1 cellular context compared by ENCODE assay signal in the genomic region with DNA sequence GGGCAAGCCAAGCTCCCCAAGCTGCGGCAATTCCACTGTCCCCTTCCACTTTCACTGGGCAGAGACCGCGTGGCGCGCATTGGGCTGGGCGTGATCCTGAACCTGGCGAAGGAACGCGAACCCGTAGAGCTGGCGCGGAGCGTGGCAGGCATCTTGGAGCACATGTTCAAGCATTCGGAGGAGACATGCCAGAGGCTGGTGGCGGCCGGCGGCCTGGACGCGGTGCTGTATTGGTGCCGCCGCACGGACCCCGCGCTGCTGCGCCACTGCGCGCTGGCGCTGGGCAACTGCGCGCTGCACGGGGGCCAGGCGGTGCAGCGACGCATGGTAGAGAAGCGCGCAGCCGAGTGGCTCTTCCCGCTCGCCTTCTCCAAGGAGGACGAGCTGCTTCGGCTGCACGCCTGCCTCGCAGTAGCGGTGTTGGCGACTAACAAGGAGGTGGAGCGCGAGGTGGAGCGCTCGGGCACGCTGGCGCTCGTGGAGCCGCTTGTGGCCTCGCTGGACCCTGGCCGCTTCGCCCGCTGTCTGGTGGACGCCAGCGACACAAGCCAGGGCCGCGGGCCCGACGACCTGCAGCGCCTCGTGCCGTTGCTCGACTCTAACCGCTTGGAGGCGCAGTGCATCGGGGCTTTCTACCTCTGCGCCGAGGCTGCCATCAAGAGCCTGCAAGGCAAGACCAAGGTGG.
TF ChIP-seq lines count a peak whose summit lies in the region.

No MANE protein-coding gene starts in this region.

TF ChIP-seq in neural cell, 6 proteins besides CTCF, POLR2A, EP300 and RAD21 (continued from another document):
- TF ChIP-seq, protein P1, sequence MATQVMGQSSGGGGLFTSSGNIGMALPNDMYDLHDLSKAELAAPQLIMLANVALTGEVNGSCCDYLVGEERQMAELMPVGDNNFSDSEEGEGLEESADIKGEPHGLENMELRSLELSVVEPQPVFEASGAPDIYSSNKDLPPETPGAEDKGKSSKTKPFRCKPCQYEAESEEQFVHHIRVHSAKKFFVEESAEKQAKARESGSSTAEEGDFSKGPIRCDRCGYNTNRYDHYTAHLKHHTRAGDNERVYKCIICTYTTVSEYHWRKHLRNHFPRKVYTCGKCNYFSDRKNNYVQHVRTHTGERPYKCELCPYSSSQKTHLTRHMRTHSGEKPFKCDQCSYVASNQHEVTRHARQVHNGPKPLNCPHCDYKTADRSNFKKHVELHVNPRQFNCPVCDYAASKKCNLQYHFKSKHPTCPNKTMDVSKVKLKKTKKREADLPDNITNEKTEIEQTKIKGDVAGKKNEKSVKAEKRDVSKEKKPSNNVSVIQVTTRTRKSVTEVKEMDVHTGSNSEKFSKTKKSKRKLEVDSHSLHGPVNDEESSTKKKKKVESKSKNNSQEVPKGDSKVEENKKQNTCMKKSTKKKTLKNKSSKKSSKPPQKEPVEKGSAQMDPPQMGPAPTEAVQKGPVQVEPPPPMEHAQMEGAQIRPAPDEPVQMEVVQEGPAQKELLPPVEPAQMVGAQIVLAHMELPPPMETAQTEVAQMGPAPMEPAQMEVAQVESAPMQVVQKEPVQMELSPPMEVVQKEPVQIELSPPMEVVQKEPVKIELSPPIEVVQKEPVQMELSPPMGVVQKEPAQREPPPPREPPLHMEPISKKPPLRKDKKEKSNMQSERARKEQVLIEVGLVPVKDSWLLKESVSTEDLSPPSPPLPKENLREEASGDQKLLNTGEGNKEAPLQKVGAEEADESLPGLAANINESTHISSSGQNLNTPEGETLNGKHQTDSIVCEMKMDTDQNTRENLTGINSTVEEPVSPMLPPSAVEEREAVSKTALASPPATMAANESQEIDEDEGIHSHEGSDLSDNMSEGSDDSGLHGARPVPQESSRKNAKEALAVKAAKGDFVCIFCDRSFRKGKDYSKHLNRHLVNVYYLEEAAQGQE (IDR thresholded peaks at IDR 0.05; ENCODE audit: borderline replicate concordance), result no peak
